In the genomic region with DNA sequence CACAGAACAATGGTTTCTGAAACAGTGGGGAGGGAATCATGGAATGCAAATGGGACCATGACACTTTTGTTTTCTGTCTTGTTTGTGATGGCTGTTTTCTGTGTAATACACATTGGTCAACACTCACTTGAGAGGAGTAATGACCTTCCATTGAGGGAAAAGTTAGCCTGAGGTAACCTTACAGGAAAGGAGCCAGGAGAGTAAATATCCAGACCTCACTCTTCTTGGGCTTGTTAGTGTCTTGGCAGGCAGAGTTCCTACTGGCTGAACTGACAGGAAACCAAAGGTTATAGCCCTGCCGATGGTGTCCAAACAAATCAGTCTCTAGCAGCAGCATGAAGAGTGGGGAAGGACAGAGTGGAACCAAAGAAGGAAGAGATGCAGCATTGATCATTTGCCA, we compare ENCODE assay signal across 1 cellular context.
TF ChIP-seq lines count a peak whose summit lies in the region.

No MANE protein-coding gene starts in this region.

TF ChIP-seq in H1, 55 proteins besides CTCF, POLR2A, EP300 and RAD21:
- no peak for TF ChIP-seq SRF (IDR thresholded peaks at IDR 0.05; ENCODE audit: low read depth, low read length)
- TF ChIP-seq EGR1 (IDR thresholded peaks at IDR 0.05; ENCODE audit: borderline replicate concordance, low read depth, low read length) = no peak
- no peak for TF ChIP-seq YY1 (IDR thresholded peaks at IDR 0.05; ENCODE audit: low read depth, low read length)
- TF ChIP-seq TBP (IDR thresholded peaks at IDR 0.05; ENCODE audit: low read depth, low read length) = no peak
